19 cellular contexts compared by ENCODE assay signal in genomic region chr9:89835676-89836075, GRCh38.
"Had no signal": no experiment of that assay in that cellular context is flagged by ENCODE, and none has a peak within 500 bp of the region (broad histone marks: within the 10 kb centered on the region; RNA-seq: fewer than 3 reads in every experiment).

No MANE protein-coding gene starts in this region.

- H3K4me1 Mint-ChIP-seq: immature natural killer cell; memory B cell; stimulated activated memory B cell treated with anti-CD40 and anti-IgM and Interleukin-4, amounts not matched to agents 10 μg/mL and 1 μg/mL and 100 μg/mL, for 72 hours; T-cell had no signal

- H3K9me3 Mint-ChIP-seq: activated naive CD4-positive, alpha-beta T cell treated with anti-CD3 and anti-CD28 coated beads, Interleukin-2, amount 50 U/mL, for 72 hours; type B pancreatic cell had no signal

- ATAC-seq: activated CD8-positive, alpha-beta T cell treated with anti-CD3 and anti-CD28 coated beads, Interleukin-2, amount 10 ng/mL, durations not matched to agents 7 days and 5 days; activated naive CD4-positive, alpha-beta T cell treated with anti-CD3 and anti-CD28 coated beads, Interleukin-2, amount 50 U/mL, for 72 hours; esophagus mucosa; gastroesophageal sphincter; heart right ventricle; naive thymus-derived CD8-positive, alpha-beta T cell; right lobe of liver; stimulated activated memory B cell treated with anti-CD40 and anti-IgM and Interleukin-4, amounts not matched to agents 10 μg/mL and 1 μg/mL and 100 μg/mL, for 72 hours; T-cell had no signal

- H3K36me3 Mint-ChIP-seq: activated naive CD4-positive, alpha-beta T cell treated with anti-CD3 and anti-CD28 coated beads, Interleukin-2, amount 50 U/mL, for 72 hours; immature natural killer cell; memory B cell; stimulated activated memory B cell treated with anti-CD40 and anti-IgM and Interleukin-4, amounts not matched to agents 10 μg/mL and 1 μg/mL and 100 μg/mL, for 72 hours; T-cell; type B pancreatic cell had no signal

- H3K27ac Mint-ChIP-seq: activated CD8-positive, alpha-beta T cell treated with anti-CD3 and anti-CD28 coated beads, Interleukin-2, amount 10 ng/mL, durations not matched to agents 7 days and 5 days; activated naive CD4-positive, alpha-beta T cell treated with anti-CD3 and anti-CD28 coated beads, Interleukin-2, amount 50 U/mL, for 72 hours; immature natural killer cell; memory B cell; naive thymus-derived CD8-positive, alpha-beta T cell; stimulated activated memory B cell treated with anti-CD40 and anti-IgM and Interleukin-4, amounts not matched to agents 10 μg/mL and 1 μg/mL and 100 μg/mL, for 72 hours; T-cell; type B pancreatic cell had no signal

- H3K4me3 Mint-ChIP-seq: activated CD8-positive, alpha-beta T cell treated with anti-CD3 and anti-CD28 coated beads, Interleukin-2, amount 10 ng/mL, durations not matched to agents 7 days and 5 days; immature natural killer cell; memory B cell; naive thymus-derived CD8-positive, alpha-beta T cell; stimulated activated memory B cell treated with anti-CD40 and anti-IgM and Interleukin-4, amounts not matched to agents 10 μg/mL and 1 μg/mL and 100 μg/mL, for 72 hours; T-cell; type B pancreatic cell had no signal

- H3K27me3 ChIP-seq: adrenal gland, gastroesophageal sphincter, heart right ventricle, right lobe of liver, testis had no signal

- H3K9me3 ChIP-seq: adrenal gland, right lobe of liver, testis had no signal

- H3K27ac ChIP-seq: adrenal gland, gastroesophageal sphincter, heart right ventricle, right lobe of liver, testis had no signal

- H3K36me3 ChIP-seq: adrenal gland, gastroesophageal sphincter, heart right ventricle, right lobe of liver had no signal

- DNase-seq: activated CD4-positive, alpha-beta T cell treated with anti-CD3 and anti-CD28 coated beads for 48 hours; activated CD4-positive, CD25-positive, alpha-beta regulatory T cell; activated CD8-positive, alpha-beta T cell treated with anti-CD3 and anti-CD28 coated beads, Interleukin-2, amount 10 ng/mL, durations not matched to agents 7 days and 5 days; activated gamma-delta T cell treated with Interleukin-2 at 50 U/mL for 16 hours; effector CD4-positive, alpha-beta T cell; heart right ventricle; immature natural killer cell; naive thymus-derived CD8-positive, alpha-beta T cell; right lobe of liver; stimulated activated CD4-positive, alpha-beta T cell treated with anti-CD3 and anti-CD28 coated beads, Interleukin-4, amount 100 ng/mL, for 24 hours; T-cell; testis had no signal

- H3K4me1 ChIP-seq: right lobe of liver had no signal

- H3K4me3 ChIP-seq: adrenal gland, gastroesophageal sphincter, heart right ventricle, right lobe of liver, testis had no signal

- H3K27me3 Mint-ChIP-seq: memory B cell; naive thymus-derived CD8-positive, alpha-beta T cell; stimulated activated memory B cell treated with anti-CD40 and anti-IgM and Interleukin-4, amounts not matched to agents 10 μg/mL and 1 μg/mL and 100 μg/mL, for 72 hours; T-cell; type B pancreatic cell had no signal
